Comparison of ENCODE assay signal across 1 cellular context in the genomic region with DNA sequence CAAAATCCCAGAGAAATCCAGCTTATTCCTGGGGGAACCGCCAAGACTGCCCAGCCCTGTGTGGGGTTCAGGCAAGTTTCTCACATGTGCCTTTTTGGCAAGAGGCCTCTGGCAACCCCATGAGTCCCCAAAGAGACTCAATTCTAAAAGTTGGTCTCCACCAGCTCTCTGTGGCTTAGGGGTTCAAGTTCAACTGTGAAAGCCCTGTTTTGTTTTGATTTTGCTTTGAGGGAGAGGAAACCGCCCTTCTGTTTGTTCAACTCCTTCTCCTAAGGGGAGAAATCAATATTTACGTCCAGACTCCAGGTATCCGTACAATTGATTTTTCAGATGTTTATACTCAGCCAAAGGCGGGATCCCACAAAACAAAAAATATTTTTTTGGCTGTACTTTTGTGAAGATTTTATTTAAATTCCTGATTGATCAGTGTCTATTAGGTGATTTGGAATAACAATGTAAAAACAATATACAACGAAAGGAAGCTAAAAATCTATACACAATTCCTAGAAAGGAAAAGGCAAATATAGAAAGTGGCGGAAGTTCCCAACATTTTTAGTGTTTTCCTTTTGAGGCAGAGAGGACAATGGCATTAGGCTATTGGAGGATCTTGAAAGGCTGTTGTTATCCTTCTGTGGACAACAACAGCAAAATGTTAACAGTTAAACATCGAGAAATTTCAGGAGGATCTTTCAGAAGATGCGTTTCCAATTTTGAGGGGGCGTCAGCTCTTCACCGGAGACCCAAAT.
TF ChIP-seq lines count a peak whose summit lies in the region.

No MANE protein-coding gene starts in this region.

TF ChIP-seq in GM23338, 12 proteins besides CTCF, POLR2A, EP300 and RAD21 (continued from another document):
- no peak for TF ChIP-seq ZNF462 (CRISPR knock-in tag; IDR thresholded peaks at IDR 0.05)
- TF ChIP-seq EZH2 (IDR thresholded peaks at IDR 0.05; ENCODE audit: low read depth, unreplicated experiment), result no peak
- TF ChIP-seq NANOG (IDR thresholded peaks at IDR 0.05; ENCODE audit: borderline replicate concordance), result no peak
- TF ChIP-seq EZH2phosphoT487 (IDR thresholded peaks at IDR 0.05; ENCODE audit: unreplicated experiment), result no peak
